ENCODE assay signal across 8 cellular contexts in genomic region chr14:77028384-77029246, GRCh38. TPM values are rescaled to one million over a fixed set of nuclear protein-coding genes. Genes with fewer than 3 reads are reported as not detected.
DNase-seq lines count a peak whose midpoint lies in the region; ATAC-seq and TF ChIP-seq lines count a peak whose summit lies in the region.

Gene IRF2BPL (minus strand): TSS chr14:77028708. CDS start chr14:77027792, 916 bp downstream.

- H3K36me3 Mint-ChIP-seq in activated CD4-positive, alpha-beta T cell treated with anti-CD3 and anti-CD28 coated beads, Interleukin-2, amount 10 ng/mL, durations not matched to agents 24 days and 14 days (ENCODE audit: low read depth) = peaks cover 28% of the 10 kb centered on the region

- DNase-seq in NCI-H69 (lab: John Stamatoyannopoulos, UW) (peak; percentile 99), colonic mucosa (peak; percentile 99), left colon (peak; percentile 99)
- peak; percentile 98 for DNase-seq in activated CD4-positive, alpha-beta T cell treated with anti-CD3 and anti-CD28 coated beads, Interleukin-2, amount 10 ng/mL, durations not matched to agents 24 days and 14 days
- DNase-seq in stimulated activated CD4-positive, alpha-beta T cell treated with anti-CD3 and anti-CD28 coated beads, Interleukin-1b, Interleukin-23, amount 100 ng/mL, for 48 hours = peak; percentile 94

- peaks cover 46% of the 10 kb centered on the region for H3K4me1 Mint-ChIP-seq in activated CD4-positive, alpha-beta T cell treated with anti-CD3 and anti-CD28 coated beads, Interleukin-2, amount 10 ng/mL, durations not matched to agents 24 days and 14 days

- ATAC-seq in GM19372 (IDR thresholded peaks at IDR 0.05; ENCODE audit: low read depth, unreplicated experiment) (peak; percentile 81), HG03521 (IDR thresholded peaks at IDR 0.05; ENCODE audit: unreplicated experiment) (peak; percentile 66), left colon (peak; percentile 66)

- peaks cover 13% of the 10 kb centered on the region for H3K4me1 ChIP-seq in colonic mucosa

- H3K27ac ChIP-seq in C4-2B (peak within 1 kb of the TSS; percentile 99), colonic mucosa (peak within 1 kb of the TSS; percentile 100)

- peak within 1 kb of the TSS; percentile 73 for H3K4me3 ChIP-seq in colonic mucosa

- H3K9me3 ChIP-seq in colonic mucosa = no peaks in the 10 kb centered on the region

- no peak for TF ChIP-seq CTCF in C4-2B (conservative IDR thresholded peaks at IDR 0.05)
- TF ChIP-seq CTCF in colonic mucosa (IDR thresholded peaks at IDR 0.05) = no peak

- H3K27me3 ChIP-seq in colonic mucosa = no peaks in the 10 kb centered on the region

- peak within 1 kb of the TSS; percentile 99 for H3K4me3 Mint-ChIP-seq in activated CD4-positive, alpha-beta T cell treated with anti-CD3 and anti-CD28 coated beads, Interleukin-2, amount 10 ng/mL, durations not matched to agents 24 days and 14 days

- H3K9me3 Mint-ChIP-seq in activated CD4-positive, alpha-beta T cell treated with anti-CD3 and anti-CD28 coated beads, Interleukin-2, amount 10 ng/mL, durations not matched to agents 24 days and 14 days = no peaks in the 10 kb centered on the region

- H3K27ac Mint-ChIP-seq in activated CD4-positive, alpha-beta T cell treated with anti-CD3 and anti-CD28 coated beads, Interleukin-2, amount 10 ng/mL, durations not matched to agents 24 days and 14 days = peak within 1 kb of the TSS; percentile 98

- intact Hi-C loops in activated CD4-positive, alpha-beta T cell treated with anti-CD3 and anti-CD28 coated beads, Interleukin-2, amount 10 ng/mL, durations not matched to agents 24 days and 14 days (cut with micrococcal nuclease) = loop anchor here (1.0 kb wide), 3 partner anchors 12 to 72 kb away; no protein-coding TSS in a partner anchor
- intact Hi-C loops in colonic mucosa (cut with DNase I) = loop anchor here (5.0 kb wide), 1 partner anchor 71 kb away; no protein-coding TSS in a partner anchor
- intact Hi-C loops in left colon (cut with DNase I, micrococcal nuclease) = no loop called here

- no peaks in the 10 kb centered on the region for H3K36me3 ChIP-seq in colonic mucosa

- peak within 1 kb of the TSS; percentile 94 to 96 for H3K9ac ChIP-seq in colonic mucosa (ENCODE audit: low read depth in 2 of 2, low read length in 2 of 2)

- no peaks in the 10 kb centered on the region for H3K27me3 Mint-ChIP-seq in activated CD4-positive, alpha-beta T cell treated with anti-CD3 and anti-CD28 coated beads, Interleukin-2, amount 10 ng/mL, durations not matched to agents 24 days and 14 days

RNA-seq across cellular contexts. Expression of gene IRF2BPL, which starts in this region (rescaled TPM):
- total RNA-seq in activated CD4-positive, alpha-beta T cell treated with anti-CD3 and anti-CD28 coated beads, Interleukin-2, amount 10 ng/mL, durations not matched to agents 24 days and 14 days = 32.8 and 34.8 TPM in 2 replicates
- total RNA-seq in colonic mucosa (10 to 100 TPM; 18.3 to 27.1 TPM), left colon (10 to 100 TPM; 15.5 to 25.5 TPM)

Comparison
In these comparisons a context has a peak if more than half of its experiments do, and no peak if none do; other contexts are left out.
1. Peak in every context shown above with its lines: DNase-seq, ATAC-seq, H3K4me3 ChIP-seq and H3K27ac ChIP-seq.
2. intact Hi-C loops: an anchor here in activated CD4-positive, alpha-beta T cell treated with anti-CD3 and anti-CD28 coated beads, Interleukin-2, amount 10 ng/mL, durations not matched to agents 24 days and 14 days (1.0 kb wide) and colonic mucosa (5.0 kb wide); none called in left colon.